Comparison of ENCODE assay signal across 1 cellular context in the genomic region with DNA sequence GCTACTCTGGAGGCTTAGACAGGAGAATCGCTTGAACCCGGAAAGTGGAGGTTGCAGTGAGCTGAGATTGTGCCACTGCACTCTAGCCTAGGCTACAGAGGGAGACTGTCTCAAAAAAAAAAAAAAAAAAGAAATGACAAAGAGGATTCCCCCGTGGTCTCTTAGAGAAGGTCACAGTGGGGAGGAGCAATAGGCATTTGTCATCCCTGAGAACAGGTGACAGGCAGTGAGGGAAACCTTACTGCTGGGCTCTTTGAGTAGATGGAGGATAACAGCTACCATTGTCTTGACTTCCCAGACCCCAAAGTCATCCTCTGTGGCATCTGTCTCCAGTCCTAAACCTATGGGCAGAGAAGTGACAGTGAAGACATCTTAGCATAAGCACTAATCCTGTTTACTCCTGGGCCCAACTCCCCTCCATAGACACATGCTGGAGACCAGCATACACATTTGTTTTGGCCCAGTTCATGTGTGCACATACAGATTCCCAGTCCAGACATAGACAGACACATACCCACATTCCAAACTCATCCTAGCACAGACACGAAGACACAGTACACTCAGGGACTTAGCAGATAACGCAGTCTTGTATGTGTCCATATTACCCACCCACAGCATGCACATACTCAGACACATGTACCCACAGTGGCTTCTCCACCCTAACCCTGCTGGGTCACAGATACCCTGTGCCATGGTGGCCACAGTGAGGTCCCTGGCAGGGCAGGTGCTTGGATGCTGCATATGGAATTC.
TF ChIP-seq lines count a peak whose summit lies in the region.

No MANE protein-coding gene starts in this region.

TF ChIP-seq in HCT116, 20 proteins besides CTCF, POLR2A, EP300 and RAD21 (continued from another document):
- TF ChIP-seq, protein P1, sequence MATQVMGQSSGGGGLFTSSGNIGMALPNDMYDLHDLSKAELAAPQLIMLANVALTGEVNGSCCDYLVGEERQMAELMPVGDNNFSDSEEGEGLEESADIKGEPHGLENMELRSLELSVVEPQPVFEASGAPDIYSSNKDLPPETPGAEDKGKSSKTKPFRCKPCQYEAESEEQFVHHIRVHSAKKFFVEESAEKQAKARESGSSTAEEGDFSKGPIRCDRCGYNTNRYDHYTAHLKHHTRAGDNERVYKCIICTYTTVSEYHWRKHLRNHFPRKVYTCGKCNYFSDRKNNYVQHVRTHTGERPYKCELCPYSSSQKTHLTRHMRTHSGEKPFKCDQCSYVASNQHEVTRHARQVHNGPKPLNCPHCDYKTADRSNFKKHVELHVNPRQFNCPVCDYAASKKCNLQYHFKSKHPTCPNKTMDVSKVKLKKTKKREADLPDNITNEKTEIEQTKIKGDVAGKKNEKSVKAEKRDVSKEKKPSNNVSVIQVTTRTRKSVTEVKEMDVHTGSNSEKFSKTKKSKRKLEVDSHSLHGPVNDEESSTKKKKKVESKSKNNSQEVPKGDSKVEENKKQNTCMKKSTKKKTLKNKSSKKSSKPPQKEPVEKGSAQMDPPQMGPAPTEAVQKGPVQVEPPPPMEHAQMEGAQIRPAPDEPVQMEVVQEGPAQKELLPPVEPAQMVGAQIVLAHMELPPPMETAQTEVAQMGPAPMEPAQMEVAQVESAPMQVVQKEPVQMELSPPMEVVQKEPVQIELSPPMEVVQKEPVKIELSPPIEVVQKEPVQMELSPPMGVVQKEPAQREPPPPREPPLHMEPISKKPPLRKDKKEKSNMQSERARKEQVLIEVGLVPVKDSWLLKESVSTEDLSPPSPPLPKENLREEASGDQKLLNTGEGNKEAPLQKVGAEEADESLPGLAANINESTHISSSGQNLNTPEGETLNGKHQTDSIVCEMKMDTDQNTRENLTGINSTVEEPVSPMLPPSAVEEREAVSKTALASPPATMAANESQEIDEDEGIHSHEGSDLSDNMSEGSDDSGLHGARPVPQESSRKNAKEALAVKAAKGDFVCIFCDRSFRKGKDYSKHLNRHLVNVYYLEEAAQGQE (IDR thresholded peaks at IDR 0.05; ENCODE audit: low read depth), result no peak
- no peak for TF ChIP-seq SRF (IDR thresholded peaks at IDR 0.05; ENCODE audit: low read depth)
TF ChIP-seq in HCT116: peak in this region for 0.
